ENCODE assay signal across 8 cellular contexts in genomic region chr16:58261263-58261662, GRCh38. TPM values are rescaled to one million over a fixed set of nuclear protein-coding genes. Genes with fewer than 3 reads are reported as not detected.
"Had no signal": no experiment of that assay in that cellular context is flagged by ENCODE, and none has a peak within 500 bp of the region (broad histone marks: within the 10 kb centered on the region; RNA-seq: fewer than 3 reads in every experiment).

No MANE protein-coding gene starts in this region.

- DNase-seq: H9, HCEC 1CT, IMR-90, KG1 had no signal

- H3K4me3 ChIP-seq: GM23338 had no signal

- ATAC-seq: GM23338 had no signal

- H3K4me2 ChIP-seq: GM23338 had no signal

- FAIRE-seq: H1, H54 had no signal

- H2AFZ ChIP-seq: GM23338 had no signal

RNA-seq across cellular contexts. Expression of gene PRSS54, which starts 33.6 kb away (rescaled TPM):
- total RNA-seq: GM23338, H1, H9, HT-29, IMR-90 had no signal
- polyA plus RNA-seq: GM23338, H1, IMR-90 had no signal
